In genomic region chr3:155979746-155980145, GRCh38 we compare ENCODE assay signal across 24 cellular contexts.
"Had no signal": no experiment of that assay in that cellular context is flagged by ENCODE, and none has a peak within 500 bp of the region (broad histone marks: within the 10 kb centered on the region; RNA-seq: fewer than 3 reads in every experiment).

No MANE protein-coding gene starts in this region.

- H3K27me3 ChIP-seq: ascending aorta, esophagus muscularis mucosa, foreskin keratinocyte, pancreas, right atrium auricular region, testis, transverse colon had no signal

- H3K4me3 ChIP-seq: ascending aorta, esophagus muscularis mucosa, pancreas, right atrium auricular region, testis, transverse colon had no signal

- H3K36me3 ChIP-seq: ascending aorta, esophagus muscularis mucosa, pancreas, right atrium auricular region, transverse colon had no signal

- H3K27ac ChIP-seq: ascending aorta, esophagus muscularis mucosa, foreskin keratinocyte, pancreas, right atrium auricular region, testis, transverse colon had no signal

- H3K4me1 ChIP-seq: esophagus muscularis mucosa, foreskin keratinocyte, pancreas, right atrium auricular region, testis, transverse colon had no signal

- H3K9me3 ChIP-seq: ascending aorta, esophagus muscularis mucosa, pancreas, right atrium auricular region, testis, transverse colon had no signal

- DNase-seq: activated B cell treated with CpG ODN at 0.5 μM for 24 hours; activated CD8-positive, alpha-beta memory T cell treated with anti-CD3 and anti-CD28 coated beads, Interleukin-2, amount 10 ng/mL, durations not matched to agents 7 days and 5 days; activated CD8-positive, alpha-beta T cell treated with anti-CD3 and anti-CD28 coated beads, Interleukin-2, amount 10 ng/mL, durations not matched to agents 7 days and 5 days; activated naive CD4-positive, alpha-beta T cell; activated naive CD8-positive, alpha-beta T cell treated with anti-CD3 and anti-CD28 coated beads for 36 hours; activated T-cell treated with anti-CD3 and anti-CD28 coated beads, Interleukin-2, amount 50 U/mL, for 48 hours; dermis blood vessel endothelial cell; effector CD4-positive, alpha-beta T cell; foreskin keratinocyte; islet precursor cell; left ventricle myocardium superior; midbrain; naive thymus-derived CD4-positive, alpha-beta T cell; nucleus accumbens; pancreas; stimulated activated CD4-positive, alpha-beta T cell treated with anti-CD3 and anti-CD28 coated beads, Interleukin-15, amount 100 ng/mL, for 24 hours; stimulated activated CD4-positive, alpha-beta T cell treated with anti-CD3 and anti-CD28 coated beads, Interleukin-2, amount 100 ng/mL, for 24 hours; stimulated activated naive CD4-positive, alpha-beta T cell treated with Interleukin-2 at 50 U/mL for 16 hours; T-helper 1 cell; testis; transverse colon had no signal
